8 cellular contexts compared by ENCODE assay signal in the genomic region with DNA sequence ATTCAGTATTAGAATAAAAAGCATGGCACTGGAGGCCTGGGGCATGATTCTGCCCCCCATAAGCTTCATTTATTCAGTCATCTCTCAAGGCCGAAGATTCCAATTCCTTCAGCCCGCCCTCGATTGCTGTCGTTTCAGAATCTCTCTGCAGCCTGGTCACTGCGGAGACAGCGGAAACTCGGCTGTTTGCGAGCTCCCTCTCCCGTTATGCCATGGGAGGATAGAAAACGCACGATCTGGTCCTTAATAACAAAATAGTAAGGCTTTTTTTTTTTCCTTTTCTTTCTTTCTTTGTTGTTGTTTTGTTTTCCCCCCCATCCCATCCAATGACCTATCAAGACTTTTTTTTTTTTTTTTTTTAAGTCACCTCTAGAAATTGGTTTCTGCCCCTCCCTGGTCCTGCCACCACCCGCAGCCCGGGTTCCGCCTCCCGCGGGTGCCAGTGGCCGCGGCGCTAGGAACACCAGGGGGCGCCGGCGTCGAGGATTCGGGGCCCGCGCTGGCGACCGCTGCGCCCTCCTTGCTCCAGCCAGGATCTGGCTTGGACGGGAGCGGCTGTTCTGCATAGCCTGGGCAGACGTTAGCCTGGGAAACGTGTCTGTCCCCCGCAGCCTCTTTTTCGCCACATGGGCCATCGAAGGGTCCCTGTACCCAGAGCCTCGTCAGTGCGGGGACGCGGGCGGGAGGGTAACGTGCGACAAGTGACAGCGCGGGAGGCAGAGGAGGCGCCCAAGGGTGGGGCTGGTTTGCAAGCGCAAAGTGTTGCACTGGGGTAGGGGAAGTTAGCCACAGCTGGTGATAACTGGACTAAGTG. TPM values are rescaled to one million over a fixed set of nuclear protein-coding genes. Genes with fewer than 3 reads are reported as not detected.
DNase-seq lines count a peak whose midpoint lies in the region; ATAC-seq and TF ChIP-seq lines count a peak whose summit lies in the region.

No MANE protein-coding gene starts in this region.

- no peak for TF ChIP-seq POLR2A in NB4 (IDR thresholded peaks at IDR 0.05; ENCODE audit: extremely low read depth, insufficient read length)
- TF ChIP-seq POLR2A in adrenal gland (IDR thresholded peaks at IDR 0.05), result no peak

- ATAC-seq in T-cell (replicated peaks in 1 of 4) (peak; percentile 83 to 91 (median 86)), right cardiac atrium (peak; percentile 97 to 98)

- H3K36me3 ChIP-seq in adrenal gland (replicated peaks in 1 of 2), result no peaks in the 10 kb centered on the region

- DNase-seq in GDM1 (lab: John Stamatoyannopoulos, UW), result peak; percentile 19
- peak; percentile 12 for DNase-seq in HFF-Myc (ENCODE audit: extremely low read depth, low read depth)
- DNase-seq in NB4 (ENCODE audit: low read depth), result peak; percentile 69
- DNase-seq in T-cell, result peak; percentile 1 to 68 (median 44)
- peak; percentile 57 to 83 (median 77) for DNase-seq in adrenal gland
- DNase-seq in right cardiac atrium, result peak; percentile 78 to 93 (median 92)
- peak; percentile 96 for DNase-seq in retina
- no peak for DNase-seq in cerebellar nuclear complex (lab: John Stamatoyannopoulos, UW)

- H3K4me3 Mint-ChIP-seq in T-cell, result peak overlapping the region; percentile 44 to 49 (median 48)

- H3K27ac ChIP-seq in adrenal gland, result no peak overlapping the region
- H3K27ac ChIP-seq in right cardiac atrium (ENCODE audit: low read length), result no peak overlapping the region

- CTCF ChIA-PET in T-cell (lab: Charles Lee), result interaction anchor here (0.6 to 4.5 kb wide), 7 partner anchors 10 to 136 kb away, joined by 3 to 57 read pairs (median 6); partner anchors contain the start of gene CPLX4 (in 1 of the 2)

- H3K4me3 ChIP-seq in HFF-Myc (replicated peaks; ENCODE audit: low read depth, low read length) (peak overlapping the region; percentile 28), NB4 (ENCODE audit: low read depth, low read length) (no peak overlapping the region), adrenal gland (peak overlapping the region in 1 of 4 donors; percentile 29), right cardiac atrium (ENCODE audit: low read length) (peak overlapping the region; percentile 3)

- 3 to 5% (median 4%) methylated on average over 34 to 47 of the region's 47 CpGs for WGBS in adrenal gland, 4 donors
- WGBS in right cardiac atrium, result 3% methylated on average over 47 of the region's 47 CpGs

- no peaks in the 10 kb centered on the region for H3K9me3 Mint-ChIP-seq in T-cell

- no peak overlapping the region for H3K27ac Mint-ChIP-seq in T-cell

- H3K4me1 ChIP-seq in adrenal gland (replicated peaks in 1 of 2) (peaks cover 0 to 5% of the 10 kb centered on the region in 2 donors), right cardiac atrium (ENCODE audit: control insufficient read depth, insufficient read depth, low read length) (no peaks in the 10 kb centered on the region)

- H3K27me3 ChIP-seq in adrenal gland (peaks cover 14% of the 10 kb centered on the region), right cardiac atrium (ENCODE audit: control insufficient read depth, insufficient read depth) (no peaks in the 10 kb centered on the region)

- TF ChIP-seq CTCF in HFF-Myc (IDR thresholded peaks at IDR 0.05; ENCODE audit: low read depth, low read length, missing control alignments), result peak; percentile 88
- TF ChIP-seq CTCF in NB4 (IDR thresholded peaks at IDR 0.05; ENCODE audit: low read depth, low read length), result peak; percentile 47
- peak; percentile 59 to 83 (median 77) for TF ChIP-seq CTCF in adrenal gland (IDR thresholded peaks at IDR 0.05)

- intact Hi-C loops in adrenal gland (cut with DNase I) (loop anchor here in 1 of 2 donors (5.0 kb wide), 1 partner anchor 94 kb away; no protein-coding TSS in a partner anchor), right cardiac atrium (cut with DNase I) (loop anchor here (5.0 kb wide), 1 partner anchor 94 kb away; no protein-coding TSS in a partner anchor)

- no peaks in the 10 kb centered on the region for H3K36me3 Mint-ChIP-seq in T-cell

- peaks cover 0 to 3% (median 2%) of the 10 kb centered on the region in 3 donors for H3K4me1 Mint-ChIP-seq in T-cell

- no peaks in the 10 kb centered on the region for H3K9me3 ChIP-seq in adrenal gland (replicated peaks in 1 of 3)
- H3K9me3 ChIP-seq in right cardiac atrium (ENCODE audit: control insufficient read depth, low read length), result no peaks in the 10 kb centered on the region

- POLR2A ChIA-PET in T-cell (lab: Charles Lee), result interaction anchor here in 1 of 2 donors (0.7 kb wide), 1 partner anchor 474 kb away, joined by 6 read pairs; no protein-coding TSS in a partner anchor

- H3K27me3 Mint-ChIP-seq in T-cell, result peaks cover 35 to 54% of the 10 kb centered on the region in 2 donors

RNA-seq across cellular contexts. Expression of gene CPLX4, which starts 10.0 kb away (rescaled TPM):
- total RNA-seq in T-cell (not detected), adrenal gland (not detected), right cardiac atrium (not detected)
- polyA plus RNA-seq in adrenal gland (not detected), right cardiac atrium (not detected)

RNA-seq across cellular contexts. Expression of gene RAX, which starts 35.2 kb away (rescaled TPM):
- total RNA-seq in T-cell (not detected), adrenal gland (not detected), right cardiac atrium (not detected)
- polyA plus RNA-seq in adrenal gland (not detected), right cardiac atrium (not detected)

RNA-seq across cellular contexts. Expression of gene LMAN1, which starts 50.7 kb away (rescaled TPM):
- total RNA-seq in T-cell, result 10 to 100 TPM; 34.4 to 52.5 (median 48.3) TPM
- total RNA-seq in adrenal gland, result 100 to 1,000 TPM in 3 of 8 donors, 10 to 100 TPM in 5; 75.9 to 116 (median 89.3) TPM
- polyA plus RNA-seq in adrenal gland, result 100 to 1,000 TPM in 1 of 3 donors, 10 to 100 TPM in 2; 14.3 to 102 (median 20.2) TPM
- total RNA-seq in right cardiac atrium, result 10 to 100 TPM; 58.9 to 71.1 (median 63.6) TPM
- 24.4 TPM for polyA plus RNA-seq in right cardiac atrium

Comparison
In these comparisons a context has a peak if more than half of its experiments do, and no peak if none do; other contexts are left out.
1. DNase-seq: peak in GDM1 (single experiment), HFF-Myc (single experiment), NB4 (single experiment), T-cell (34 of 34), adrenal gland (7 of 7), right cardiac atrium (3 of 3) and retina (single experiment); none in cerebellar nuclear complex (0 of 2).
2. Peak in every context shown above with its lines, with median percentiles within 50 percentile points of each other: CTCF ChIP-seq.